ENCODE assay signal across 1 cellular context in genomic region chr15:75842722-75843617, GRCh38.
TF ChIP-seq lines count a peak whose summit lies in the region.

Gene UBE2Q2 (plus strand): TSS chr15:75843447. CDS start chr15:75843667, 220 bp downstream.

TF ChIP-seq in HepG2, 621 proteins besides CTCF, POLR2A, EP300 and RAD21 (continued from another document and continues in another):
- TF ChIP-seq ARID4A (CRISPR knock-in tag; IDR thresholded peaks at IDR 0.05; ENCODE audit: borderline replicate concordance), result no peak; the same call in 1 of the 2 replicates
- TF ChIP-seq MAZ (IDR thresholded peaks at IDR 0.05; ENCODE audit: borderline replicate concordance, low read depth, low read length), result no peak
- TF ChIP-seq MAZ (CRISPR knock-in tag; IDR thresholded peaks at IDR 0.05; ENCODE audit: low read depth), result peak; percentile 80
- peak; percentile 66; the same call in 1 of the 2 replicates for TF ChIP-seq FOXC1 (CRISPR knock-in tag; IDR thresholded peaks at IDR 0.05; ENCODE audit: borderline replicate concordance)
- TF ChIP-seq ATF2 (CRISPR knock-in tag; IDR thresholded peaks at IDR 0.05), result no peak
- TF ChIP-seq TCF7 (IDR thresholded peaks at IDR 0.05; ENCODE audit: low read depth), result peak; percentile 25; the same call in 1 of the 2 replicates
- 0 out of 2 replicates have a peak, but pooled peaks have one; percentile 40 for TF ChIP-seq ERF (CRISPR knock-in tag; IDR thresholded peaks at IDR 0.05)
- peak; percentile 59; the same call in 1 of the 2 replicates for TF ChIP-seq ZNF776 (CRISPR knock-in tag; IDR thresholded peaks at IDR 0.05)
- TF ChIP-seq ZNF18 (CRISPR knock-in tag; IDR thresholded peaks at IDR 0.05; ENCODE audit: insufficient replicate concordance), result no peak
- TF ChIP-seq MTF1 (CRISPR knock-in tag; IDR thresholded peaks at IDR 0.05), result no peak
- peak; percentile 40 for TF ChIP-seq DBP (CRISPR knock-in tag; IDR thresholded peaks at IDR 0.05; ENCODE audit: not compliant biosample characterization)
- TF ChIP-seq ZSCAN22 (CRISPR knock-in tag; IDR thresholded peaks at IDR 0.05), result no peak
- no peak for TF ChIP-seq NFIC (IDR thresholded peaks at IDR 0.05; ENCODE audit: low read length)
- no peak for TF ChIP-seq ZNF101 (CRISPR knock-in tag; IDR thresholded peaks at IDR 0.05; ENCODE audit: borderline replicate concordance, low read depth)
- TF ChIP-seq ZNF572 (CRISPR knock-in tag; IDR thresholded peaks at IDR 0.05), result no peak
- TF ChIP-seq KMT2A (CRISPR knock-in tag; IDR thresholded peaks at IDR 0.05), result no peak
- TF ChIP-seq ZNF556 (CRISPR knock-in tag; IDR thresholded peaks at IDR 0.05; ENCODE audit: borderline replicate concordance), result 0 out of 2 replicates have a peak, but pooled peaks have one; percentile 58
- TF ChIP-seq TCF12 (IDR thresholded peaks at IDR 0.05), result no peak
- peak; percentile 48; the same call in 1 of the 2 replicates for TF ChIP-seq TCF12 (CRISPR knock-in tag; IDR thresholded peaks at IDR 0.05)
- TF ChIP-seq ZC3H13 (CRISPR knock-in tag; IDR thresholded peaks at IDR 0.05), result no peak
- no peak for TF ChIP-seq CHD2 (IDR thresholded peaks at IDR 0.05; ENCODE audit: low read depth, low read length)
- peak; percentile 50; the same call in 1 of the 2 replicates for TF ChIP-seq ZFP82 (CRISPR knock-in tag; IDR thresholded peaks at IDR 0.05; ENCODE audit: borderline replicate concordance)
- 0 out of 2 replicates have a peak, but pooled peaks have one; percentile 5 for TF ChIP-seq ZBTB3 (CRISPR knock-in tag; IDR thresholded peaks at IDR 0.05; ENCODE audit: borderline replicate concordance, low read depth)
- no peak for TF ChIP-seq ZNF652 (CRISPR knock-in tag; IDR thresholded peaks at IDR 0.05; ENCODE audit: borderline replicate concordance, low read depth)
- no peak for TF ChIP-seq SNAPC5 (CRISPR knock-in tag; IDR thresholded peaks at IDR 0.05; ENCODE audit: borderline replicate concordance)
- TF ChIP-seq HNRNPLL (IDR thresholded peaks at IDR 0.05; ENCODE audit: low read depth, low read length, poor library complexity, severe bottlenecking), result peak; percentile 63
- TF ChIP-seq ATM (IDR thresholded peaks at IDR 0.05; ENCODE audit: borderline replicate concordance), result no peak
- TF ChIP-seq ZNF446 (CRISPR knock-in tag; IDR thresholded peaks at IDR 0.05), result peak; percentile 2; the same call in 1 of the 2 replicates
- TF ChIP-seq ZNF687 (CRISPR knock-in tag; IDR thresholded peaks at IDR 0.05), result peak; percentile 86
- peak; percentile 86 for TF ChIP-seq MAX (IDR thresholded peaks at IDR 0.05)
- no peak for TF ChIP-seq MIER3 (CRISPR knock-in tag; IDR thresholded peaks at IDR 0.05; ENCODE audit: borderline replicate concordance)
- no peak for TF ChIP-seq ZNF142 (CRISPR knock-in tag; IDR thresholded peaks at IDR 0.05)
- no peak for TF ChIP-seq SOX6 (IDR thresholded peaks at IDR 0.05)
- no peak; the same call in 1 of the 2 replicates for TF ChIP-seq SOX6 (CRISPR knock-in tag; IDR thresholded peaks at IDR 0.05)
- TF ChIP-seq IRX3 (CRISPR knock-in tag; IDR thresholded peaks at IDR 0.05; ENCODE audit: borderline replicate concordance, low read depth), result peak; percentile 45
- 0 out of 2 replicates have a peak, but pooled peaks have one; percentile 42 for TF ChIP-seq NAIF1 (CRISPR knock-in tag; IDR thresholded peaks at IDR 0.05; ENCODE audit: borderline replicate concordance)
- peak; percentile 20; the same call in 1 of the 2 replicates for TF ChIP-seq NR0B2 (CRISPR knock-in tag; IDR thresholded peaks at IDR 0.05)
- TF ChIP-seq ZNF567 (CRISPR knock-in tag; IDR thresholded peaks at IDR 0.05; ENCODE audit: borderline replicate concordance), result no peak; the same call in none of the 2 replicates
